In the genomic region with DNA sequence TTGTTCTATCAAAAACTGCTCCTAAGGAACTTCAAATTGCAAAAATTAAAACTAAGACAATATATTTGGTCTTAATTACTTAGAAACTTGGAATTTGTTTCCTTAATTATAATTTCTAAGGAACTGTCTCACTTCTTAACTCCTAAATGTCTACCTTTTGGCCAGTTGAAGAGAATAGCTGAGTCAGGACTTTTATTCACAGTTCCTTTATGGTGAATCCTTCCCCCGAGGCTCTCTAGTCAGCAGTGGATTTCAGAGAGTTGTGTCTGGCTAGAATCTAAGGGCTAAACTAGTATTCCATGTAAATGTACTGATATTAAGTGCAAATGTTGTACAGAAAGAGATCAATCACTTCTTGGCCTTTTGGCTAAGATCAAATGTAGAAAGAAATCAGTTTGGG, we compare ENCODE assay signal across 21 cellular contexts.
DNase-seq lines count a peak whose midpoint lies in the region; ATAC-seq, FAIRE-seq and TF ChIP-seq lines count a peak whose summit lies in the region.
"Had no signal": no experiment of that assay in that cellular context is flagged by ENCODE, and none has a peak within 500 bp of the region (broad histone marks: within the 10 kb centered on the region; RNA-seq: fewer than 3 reads in every experiment).

No MANE protein-coding gene starts in this region.

- H3K9me2 ChIP-seq in PC-3 (replicated peaks; ENCODE audit: low read length), result no peaks in the 10 kb centered on the region

- H3K27me3 ChIP-seq in PC-3 (ENCODE audit: low read length), result no peaks in the 10 kb centered on the region
- no peaks in the 10 kb centered on the region for H3K27me3 ChIP-seq in right atrium auricular region
- H3K27me3 ChIP-seq: SJSA1 had no signal

- no peaks in the 10 kb centered on the region for H3K79me2 ChIP-seq in PC-3 (ENCODE audit: low read length)

- H3K4me3 Mint-ChIP-seq in central memory CD8-positive, alpha-beta T cell, result no peak overlapping the region
- H3K4me3 Mint-ChIP-seq in mesothelial cell of epicardium, result no peak overlapping the region

- no peaks in the 10 kb centered on the region for H3K27me3 Mint-ChIP-seq in central memory CD8-positive, alpha-beta T cell
- no peaks in the 10 kb centered on the region for H3K27me3 Mint-ChIP-seq in mesothelial cell of epicardium (ENCODE audit: low read depth)

- H3K36me3 ChIP-seq in PC-3 (ENCODE audit: low read depth, low read length) (no peaks in the 10 kb centered on the region), right atrium auricular region (no peaks in the 10 kb centered on the region)
- H3K36me3 ChIP-seq: SJSA1 had no signal

- no peaks in the 10 kb centered on the region for H4K20me1 ChIP-seq in PC-3 (ENCODE audit: low read length)

- H2AFZ ChIP-seq in PC-3 (ENCODE audit: low read length), result no peak overlapping the region
- H2AFZ ChIP-seq: PC-9 had no signal

- BruUV-seq in PC-3 (replicated peaks; lab: Mats Ljungman, UMichigan), result no TSS peak

- DNase-seq in GM19239 (ENCODE audit: insufficient read length, low spot score) (no peak), PC-3 (peak; percentile 23), mesothelial cell of epicardium (ENCODE audit: low spot score in 2 of 2, unreplicated experiment in 2 of 2) (no peak), NCI-H1417 (lab: John Stamatoyannopoulos, UW) (no peak), right atrium auricular region (ENCODE audit: low spot score) (no peak), DMS 273 (lab: John Stamatoyannopoulos, UW; ENCODE audit: unreplicated experiment) (no peak)
- no peak for DNase-seq in central memory CD8-positive, alpha-beta T cell (ENCODE audit: low spot score in 2 of 2)
- DNase-seq: AML-193, DMS 273 treated with DMSO at 0.1 percent for 48 hours, DND-41, NCI-H1436, NCI-H1930, NCI-H226, NCI-H524, PC-9, SW 1271 had no signal

- H3K27ac ChIP-seq in PC-3 (ENCODE audit: low read length) (no peak overlapping the region), right atrium auricular region (no peak overlapping the region)
- H3K27ac ChIP-seq: C4-2B, KMS-11, PC-9, SJSA1 had no signal

- peak overlapping the region; percentile 27 for H3K27ac Mint-ChIP-seq in central memory CD8-positive, alpha-beta T cell (ENCODE audit: low read depth)
- H3K27ac Mint-ChIP-seq in mesothelial cell of epicardium, result peak overlapping the region; percentile 57

- peak; percentile 77 for FAIRE-seq in GM19239 (lab: Jason Lieb, UNC)
- FAIRE-seq: G401.6 had no signal

- POLR2A ChIA-PET in PC-3 (lab: Charles Lee; ENCODE audit: unreplicated experiment), result no interaction called here

- CTCF ChIA-PET in PC-3 (lab: Charles Lee), result no interaction called here

- no peaks in the 10 kb centered on the region for H3F3A ChIP-seq in PC-3 (ENCODE audit: low read length, unreplicated experiment)

- no peaks in the 10 kb centered on the region for H3K4me1 ChIP-seq in PC-3 (ENCODE audit: insufficient read depth, low read length)
- H3K4me1 ChIP-seq in right atrium auricular region, result no peaks in the 10 kb centered on the region
- H3K4me1 ChIP-seq: SJSA1 had no signal

- H3K9me3 ChIP-seq in PC-3 (ENCODE audit: low read length) (no peaks in the 10 kb centered on the region), right atrium auricular region (no peaks in the 10 kb centered on the region)
- H3K9me3 ChIP-seq: SJSA1 had no signal

- intact Hi-C loops in PC-3 (cut with micrococcal nuclease), result no loop called here

- no peak overlapping the region for H3K9ac ChIP-seq in PC-3 (ENCODE audit: low read length)
- H3K9ac ChIP-seq: KMS-11 had no signal

- ATAC-seq in PC-3 (no peak), GM21360 (IDR thresholded peaks at IDR 0.05; ENCODE audit: unreplicated experiment) (no peak)
- no peak for ATAC-seq in central memory CD8-positive, alpha-beta T cell (replicated peaks; ENCODE audit: extremely low read depth, poor library complexity, severe bottlenecking)

- no peaks in the 10 kb centered on the region for H3K9me3 Mint-ChIP-seq in central memory CD8-positive, alpha-beta T cell
- no peaks in the 10 kb centered on the region for H3K9me3 Mint-ChIP-seq in mesothelial cell of epicardium

- no peak for TF ChIP-seq CTCF in PC-3 (conservative IDR thresholded peaks at IDR 0.05; ENCODE audit: low read depth, low read length)
- TF ChIP-seq CTCF in mesothelial cell of epicardium (IDR thresholded peaks at IDR 0.05; ENCODE audit: unreplicated experiment), result no peak
- no peak for TF ChIP-seq CTCF in right atrium auricular region (IDR thresholded peaks at IDR 0.05)

- H3K36me3 Mint-ChIP-seq in central memory CD8-positive, alpha-beta T cell (ENCODE audit: insufficient read depth), result peaks cover 2% of the 10 kb centered on the region
- H3K36me3 Mint-ChIP-seq in mesothelial cell of epicardium, result no peaks in the 10 kb centered on the region

- H3K4me3 ChIP-seq in PC-3 (ENCODE audit: low read length) (no peak overlapping the region), right atrium auricular region (no peak overlapping the region)
- H3K4me3 ChIP-seq: PC-9, SJSA1 had no signal

- H3K4me2 ChIP-seq in PC-3 (ENCODE audit: low read length), result no peak overlapping the region
- H3K4me2 ChIP-seq: KMS-11, PC-9 had no signal

- peaks cover 64% of the 10 kb centered on the region for H3K4me1 Mint-ChIP-seq in central memory CD8-positive, alpha-beta T cell
- H3K4me1 Mint-ChIP-seq in mesothelial cell of epicardium, result peaks cover 6% of the 10 kb centered on the region
